Comparison of ENCODE assay signal across 8 cellular contexts in the genomic region with DNA sequence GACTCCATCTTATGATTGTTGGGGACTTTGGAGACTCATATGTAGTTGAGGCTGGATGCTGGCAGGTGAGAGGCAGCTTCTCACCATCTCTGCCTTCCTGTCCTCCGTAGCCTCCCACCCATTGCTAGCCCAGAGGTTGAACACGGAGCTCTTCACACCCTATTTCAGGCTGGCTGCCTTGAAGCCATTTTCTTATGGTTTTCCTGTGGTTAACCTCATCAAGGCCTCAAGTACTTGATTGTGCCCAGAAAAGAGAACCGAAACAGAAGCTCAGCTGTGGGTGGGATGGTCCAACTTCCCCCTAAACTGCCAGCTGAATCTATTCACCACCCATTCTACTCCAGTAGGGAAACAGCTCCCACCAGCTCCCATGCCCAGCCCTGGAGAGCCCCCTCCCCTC.
DNase-seq lines count a peak whose midpoint lies in the region; ATAC-seq and TF ChIP-seq lines count a peak whose summit lies in the region.

No MANE protein-coding gene starts in this region.

- intact Hi-C loops in vagina (cut with DNase I) (no loop called here), thyroid gland (cut with DNase I) (no loop called here)

- DNase-seq in MV-4-11 (lab: John Stamatoyannopoulos, UW) (peak; percentile 98), vagina (ENCODE audit: extremely low spot score in 2 of 2) (peak; percentile 34 to 70), thyroid gland (no peak), HAP-1 (ENCODE audit: low spot score in 2 of 2) (no peak), NCI-H128 (lab: John Stamatoyannopoulos, UW; ENCODE audit: unreplicated experiment) (no peak)

- ATAC-seq in GM18502 (IDR thresholded peaks at IDR 0.05; ENCODE audit: poor library complexity, unreplicated experiment) (peak; percentile 99), GM21825 (IDR thresholded peaks at IDR 0.05; ENCODE audit: unreplicated experiment) (peak; percentile 98)

- peaks cover 67% of the 10 kb centered on the region for H3K27me3 Mint-ChIP-seq in activated naive CD8-positive, alpha-beta T cell

- H3K9me3 ChIP-seq in vagina, result no peaks in the 10 kb centered on the region
- H3K9me3 ChIP-seq in thyroid gland, result no peaks in the 10 kb centered on the region
- H3K9me3 ChIP-seq in HAP-1, result no peaks in the 10 kb centered on the region

- H3K27me3 ChIP-seq in vagina, result no peaks in the 10 kb centered on the region
- no peaks in the 10 kb centered on the region for H3K27me3 ChIP-seq in thyroid gland
- no peaks in the 10 kb centered on the region for H3K27me3 ChIP-seq in HAP-1 (ENCODE audit: low read depth)

- in situ Hi-C loops in HAP-1 (cut with MboI; ENCODE audit: low sequenced_read_pairs), result no loop called here

- peaks cover 6% of the 10 kb centered on the region for H3K36me3 Mint-ChIP-seq in activated naive CD8-positive, alpha-beta T cell

- H3K4me3 ChIP-seq in vagina (no peak overlapping the region), thyroid gland (replicated peaks in 1 of 3) (no peak overlapping the region), HAP-1 (no peak overlapping the region)

- H3K27ac Mint-ChIP-seq in activated naive CD8-positive, alpha-beta T cell, result no peak overlapping the region

- H3K4me1 ChIP-seq in vagina (peaks cover 8% of the 10 kb centered on the region), thyroid gland (no peaks in the 10 kb centered on the region), HAP-1 (no peaks in the 10 kb centered on the region)

- peak overlapping the region; percentile 46 for H3K4me3 Mint-ChIP-seq in activated naive CD8-positive, alpha-beta T cell

- no peaks in the 10 kb centered on the region for H3K9me3 Mint-ChIP-seq in activated naive CD8-positive, alpha-beta T cell (ENCODE audit: low read depth)

- H3K36me3 ChIP-seq in vagina, result no peaks in the 10 kb centered on the region
- H3K36me3 ChIP-seq in thyroid gland, result no peaks in the 10 kb centered on the region
- no peaks in the 10 kb centered on the region for H3K36me3 ChIP-seq in HAP-1 (replicated peaks)

- TF ChIP-seq POLR2A in vagina (IDR thresholded peaks at IDR 0.05) (no peak), thyroid gland (IDR thresholded peaks at IDR 0.05) (no peak)

- TF ChIP-seq CTCF in vagina (IDR thresholded peaks at IDR 0.05) (no peak), thyroid gland (IDR thresholded peaks at IDR 0.05) (no peak)

- WGBS in thyroid gland, 2 donors, result 87 to 90% methylated on average over 3 of the region's 3 CpGs

- H3K4me1 Mint-ChIP-seq in activated naive CD8-positive, alpha-beta T cell (ENCODE audit: low read depth), result peaks cover 35% of the 10 kb centered on the region

- H3K27ac ChIP-seq in vagina (no peak overlapping the region), thyroid gland (no peak overlapping the region)

Comparison
In these comparisons a context has a peak if more than half of its experiments do, and no peak if none do; other contexts are left out.
1. DNase-seq: peak in MV-4-11 (single experiment) and vagina (2 of 2); none in thyroid gland (0 of 2), HAP-1 (0 of 2) and NCI-H128 (single experiment).